In genomic region chrX:40166582-40166981, GRCh38 we compare ENCODE assay signal across 9 cellular contexts.
DNase-seq lines count a peak whose midpoint lies in the region; ATAC-seq and TF ChIP-seq lines count a peak whose summit lies in the region.
"Had no signal": no experiment of that assay in that cellular context is flagged by ENCODE, and none has a peak within 500 bp of the region (broad histone marks: within the 10 kb centered on the region; RNA-seq: fewer than 3 reads in every experiment).

No MANE protein-coding gene starts in this region.

- ATAC-seq in GM21825 (IDR thresholded peaks at IDR 0.05; ENCODE audit: unreplicated experiment) (no peak), HG03097 (IDR thresholded peaks at IDR 0.05; ENCODE audit: low FRiP score, unreplicated experiment) (no peak), HG03025 (IDR thresholded peaks at IDR 0.05; ENCODE audit: low FRiP score, unreplicated experiment) (no peak)

- no peak for TF ChIP-seq CTCF in brain (conservative IDR thresholded peaks at IDR 0.05)

- H3K27me3 Mint-ChIP-seq in T-helper 2 cell treated with Interferon-gamma antibody and Interleukin-4, amounts not matched to agents 5 μg/mL and 100 μg/mL, for 36 hours (ENCODE audit: low read depth): no peaks in the 10 kb centered on the region
- peaks cover 65% of the 10 kb centered on the region for H3K27me3 Mint-ChIP-seq in brain

- peak overlapping the region; percentile 93 for H3K27ac Mint-ChIP-seq in T-helper 2 cell treated with Interferon-gamma antibody and Interleukin-4, amounts not matched to agents 5 μg/mL and 100 μg/mL, for 36 hours
- H3K27ac Mint-ChIP-seq in brain: peak overlapping the region in 2 of 5 experiments; percentile 40 to 85

- H3K9me3 Mint-ChIP-seq in T-helper 2 cell treated with Interferon-gamma antibody and Interleukin-4, amounts not matched to agents 5 μg/mL and 100 μg/mL, for 36 hours: no peaks in the 10 kb centered on the region
- H3K9me3 Mint-ChIP-seq in brain: peaks cover 0 to 12% (median 0%) of the 10 kb centered on the region in 5 experiments

- H3K4me3 Mint-ChIP-seq in T-helper 2 cell treated with Interferon-gamma antibody and Interleukin-4, amounts not matched to agents 5 μg/mL and 100 μg/mL, for 36 hours: peak overlapping the region; percentile 87
- H3K4me3 Mint-ChIP-seq in brain: peak overlapping the region in 3 of 5 experiments; percentile 77 to 80 (median 78)

- DNase-seq in T-helper 2 cell treated with Interferon-gamma antibody and Interleukin-4, amounts not matched to agents 5 μg/mL and 100 μg/mL, for 36 hours (ENCODE audit: low spot score): no peak
- DNase-seq in T-helper 2 cell (no peak), NCI-H2227 treated with DMSO at 0.1 percent for 48 hours (lab: John Stamatoyannopoulos, UW) (peak; percentile 54), retina (peak; percentile 32)
- DNase-seq: stimulated activated CD4-positive, alpha-beta T cell treated with anti-CD3 and anti-CD28 coated beads, Interleukin-2, amount 100 ng/mL, for 48 hours had no signal

- H3K4me1 Mint-ChIP-seq in T-helper 2 cell treated with Interferon-gamma antibody and Interleukin-4, amounts not matched to agents 5 μg/mL and 100 μg/mL, for 36 hours (ENCODE audit: low read depth): peaks cover 30% of the 10 kb centered on the region
- peaks cover 71% of the 10 kb centered on the region for H3K4me1 Mint-ChIP-seq in brain

- H3K36me3 Mint-ChIP-seq in T-helper 2 cell treated with Interferon-gamma antibody and Interleukin-4, amounts not matched to agents 5 μg/mL and 100 μg/mL, for 36 hours (ENCODE audit: low read depth): no peaks in the 10 kb centered on the region
- H3K36me3 Mint-ChIP-seq in brain: no peaks in the 10 kb centered on the region

Comparison
In these comparisons a context has a peak if more than half of its experiments do, and no peak if none do; other contexts are left out.
1. DNase-seq: peak in NCI-H2227 treated with DMSO at 0.1 percent for 48 hours (single experiment) and retina (single experiment); none in T-helper 2 cell treated with Interferon-gamma antibody and Interleukin-4, amounts not matched to agents 5 μg/mL and 100 μg/mL, for 36 hours (single experiment) and T-helper 2 cell (0 of 5).